ENCODE assay signal across 26 cellular contexts in the genomic region with DNA sequence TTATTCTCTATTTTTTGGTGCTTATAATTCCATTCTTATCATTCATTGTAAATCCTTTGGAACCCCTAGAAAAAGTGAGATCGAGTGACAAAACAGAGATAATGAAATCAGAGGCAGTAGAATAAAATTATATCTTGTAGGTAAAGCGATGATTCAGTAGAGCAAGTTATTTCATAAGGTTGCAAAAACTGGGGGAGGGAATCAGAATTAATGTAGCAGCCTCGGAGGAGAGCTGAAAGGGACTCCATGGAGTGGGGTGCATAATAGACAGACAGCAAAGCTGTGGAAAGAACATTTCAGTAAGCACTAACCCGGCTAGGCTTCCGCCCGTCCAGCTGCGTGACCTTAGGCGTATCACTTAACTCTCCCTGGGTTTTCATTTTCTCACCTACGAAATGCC.
"Had no signal": no experiment of that assay in that cellular context is flagged by ENCODE, and none has a peak within 500 bp of the region (broad histone marks: within the 10 kb centered on the region; RNA-seq: fewer than 3 reads in every experiment).

No MANE protein-coding gene starts in this region.

- H3K27me3 ChIP-seq: suprapubic skin, testis, thyroid gland, tibial artery, tibial nerve, transverse colon, upper lobe of left lung, upper lobe of right lung, uterus, vagina had no signal

- H3K9me3 ChIP-seq: stomach, suprapubic skin, testis, thoracic aorta, thyroid gland, tibial artery, tibial nerve, transverse colon, upper lobe of left lung, upper lobe of right lung, uterus, vagina had no signal

- ATAC-seq: stimulated activated effector memory CD8-positive, alpha-beta T cell treated with anti-CD3 and anti-CD28 coated beads, Interleukin-12 subunit alpha, Interleukin-12 subunit beta, amount 100 ng/mL, for 72 hours; stimulated activated memory B cell treated with anti-CD40 and anti-IgM and Interleukin-4, amounts not matched to agents 10 μg/mL and 1 μg/mL and 100 μg/mL, for 72 hours; stimulated activated naive B cell treated with anti-CD40 and anti-IgM and Interleukin-4, amounts not matched to agents 10 μg/mL and 1 μg/mL and 100 μg/mL, for 72 hours; stimulated activated naive CD8-positive, alpha-beta T cell treated with anti-CD3 and anti-CD28 coated beads, Interleukin-15, amount 100 ng/mL, for 72 hours; stimulated activated naive CD8-positive, alpha-beta T cell treated with anti-CD3 and anti-CD28 coated beads, Interleukin-15, Interleukin-2, amounts not matched to agents 100 U/mL and 50 U/mL, for 24 hours; upper lobe of right lung had no signal

- H3K4me1 ChIP-seq: stomach, suprapubic skin, testis, thyroid gland, tibial artery, tibial nerve, transverse colon, upper lobe of left lung, upper lobe of right lung, uterus, vagina had no signal

- H3K27ac ChIP-seq: stomach, suprapubic skin, testis, thoracic aorta, thyroid gland, tibial artery, tibial nerve, transverse colon, upper lobe of left lung, upper lobe of right lung, uterus, vagina had no signal

- DNase-seq: stimulated activated CD4-positive, alpha-beta T cell treated with anti-CD3 and anti-CD28 coated beads, Interleukin-2, amount 100 ng/mL, for 48 hours; stimulated activated CD4-positive, alpha-beta T cell treated with anti-CD3 and anti-CD28 coated beads, Interleukin-4, amount 100 ng/mL, for 1 hour; stimulated activated CD4-positive, alpha-beta T cell treated with anti-CD3 and anti-CD28 coated beads, Interleukin-4, amount 100 ng/mL, for 24 hours; stimulated activated CD4-positive, alpha-beta T cell treated with anti-CD3 and anti-CD28 coated beads, Interleukin-4, amount 100 ng/mL, for 4 hours; stimulated activated CD8-positive, alpha-beta memory T cell treated with anti-CD3 and anti-CD28 coated beads, Interleukin-4, amount 100 ng/mL, for 48 hours; stimulated activated naive B cell treated with anti-CD40 and anti-IgM and Interleukin-4, amounts not matched to agents 10 μg/mL and 1 μg/mL and 100 μg/mL, for 72 hours; stimulated activated naive CD4-positive, alpha-beta T cell; stimulated activated naive CD4-positive, alpha-beta T cell treated with Interleukin-2 at 50 U/mL for 16 hours; stimulated activated naive CD8-positive, alpha-beta T cell treated with anti-CD3 and anti-CD28 coated beads, Interleukin-15, amount 100 ng/mL, for 72 hours; stimulated activated naive CD8-positive, alpha-beta T cell treated with anti-CD3 and anti-CD28 coated beads, Interleukin-15, Interleukin-2, amounts not matched to agents 100 U/mL and 50 U/mL, for 24 hours; stomach; substantia nigra; testis; thyroid gland; tibial artery; transverse colon; trophoblast cell; upper lobe of left lung; upper lobe of right lung; uterus had no signal

- H3K36me3 ChIP-seq: stomach, suprapubic skin, thoracic aorta, thyroid gland, tibial artery, tibial nerve, transverse colon, upper lobe of left lung, upper lobe of right lung, uterus, vagina had no signal

- H3K4me3 ChIP-seq: stomach, suprapubic skin, testis, thoracic aorta, thyroid gland, tibial artery, tibial nerve, transverse colon, upper lobe of left lung, upper lobe of right lung, uterus, vagina had no signal
